Comparison of ENCODE assay signal across 15 cellular contexts in the genomic region with DNA sequence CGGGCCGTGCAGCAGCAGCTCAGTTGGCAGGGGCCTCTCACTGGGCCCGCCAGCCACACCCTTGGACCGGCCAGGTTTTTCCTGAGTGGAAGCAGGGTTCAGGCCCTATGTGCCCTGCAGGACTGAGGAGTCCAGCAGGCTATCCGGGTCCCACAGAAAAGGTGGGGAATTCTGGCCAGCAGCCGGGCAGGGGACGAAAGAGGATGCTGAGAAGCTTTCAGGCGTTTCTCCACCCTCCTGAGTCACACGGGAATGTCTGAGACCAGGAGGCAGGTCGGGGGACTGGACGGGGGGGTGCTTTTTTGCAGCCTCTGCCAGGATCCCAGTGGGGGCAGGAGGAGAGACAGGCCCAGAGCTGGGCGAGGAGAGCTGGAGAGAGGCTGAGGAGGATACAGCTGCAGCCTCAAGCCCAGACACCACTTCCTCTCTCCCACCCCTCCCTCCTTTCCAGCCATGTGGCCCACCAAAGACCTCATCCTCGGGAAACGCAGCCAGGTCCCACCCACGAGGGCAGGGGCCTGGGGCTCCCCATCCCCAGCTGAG.
DNase-seq lines count a peak whose midpoint lies in the region; ATAC-seq and TF ChIP-seq lines count a peak whose summit lies in the region.
"Had no signal": no experiment of that assay in that cellular context is flagged by ENCODE, and none has a peak within 500 bp of the region (broad histone marks: within the 10 kb centered on the region; RNA-seq: fewer than 3 reads in every experiment).

No MANE protein-coding gene starts in this region.

- no peak overlapping the region for H3K4me3 ChIP-seq in fibroblast of villous mesenchyme (ENCODE audit: low read depth, low read length)
- H3K4me3 ChIP-seq: heart left ventricle, vagina had no signal

- intact Hi-C loops in sciatic nerve (cut with DNase I): no loop called here

- peak; percentile 64 for DNase-seq in EH (ENCODE audit: low read depth)
- peak; percentile 47 for DNase-seq in fibroblast of villous mesenchyme (ENCODE audit: low read depth)
- DNase-seq in sciatic nerve (ENCODE audit: low spot score): no peak
- no peak for DNase-seq in activated CD4-positive, CD25-positive, alpha-beta regulatory T cell (lab: John Stamatoyannopoulos, UW)
- DNase-seq: activated effector memory CD4-positive, alpha-beta T cell treated with anti-CD3 and anti-CD28 coated beads, Interleukin-2, amount 50 U/mL, for 16 hours; COR-L47; heart left ventricle; naive thymus-derived CD4-positive, alpha-beta T cell; NCI-H1105; NCI-H226 had no signal

- ATAC-seq in sciatic nerve (peak; percentile 30), GM18520 (IDR thresholded peaks at IDR 0.05; ENCODE audit: unreplicated experiment) (no peak), GM21576 (IDR thresholded peaks at IDR 0.05; ENCODE audit: unreplicated experiment) (no peak), HG03521 (IDR thresholded peaks at IDR 0.05; ENCODE audit: unreplicated experiment) (no peak)
- ATAC-seq: naive thymus-derived CD4-positive, alpha-beta T cell had no signal

- H3K27ac ChIP-seq in angular gyrus (ENCODE audit: low read depth, low read length): peak overlapping the region; percentile 2
- H3K27ac ChIP-seq: heart left ventricle, vagina had no signal

- no peak for TF ChIP-seq CTCF in fibroblast of villous mesenchyme (IDR thresholded peaks at IDR 0.05; ENCODE audit: insufficient read depth, low read depth, low read length)

Comparison
In these comparisons a context has a peak if more than half of its experiments do, and no peak if none do; other contexts are left out.
1. DNase-seq: peak in EH (single experiment) and fibroblast of villous mesenchyme (single experiment); none in sciatic nerve (single experiment) and activated CD4-positive, CD25-positive, alpha-beta regulatory T cell (0 of 4).